In the genomic region with DNA sequence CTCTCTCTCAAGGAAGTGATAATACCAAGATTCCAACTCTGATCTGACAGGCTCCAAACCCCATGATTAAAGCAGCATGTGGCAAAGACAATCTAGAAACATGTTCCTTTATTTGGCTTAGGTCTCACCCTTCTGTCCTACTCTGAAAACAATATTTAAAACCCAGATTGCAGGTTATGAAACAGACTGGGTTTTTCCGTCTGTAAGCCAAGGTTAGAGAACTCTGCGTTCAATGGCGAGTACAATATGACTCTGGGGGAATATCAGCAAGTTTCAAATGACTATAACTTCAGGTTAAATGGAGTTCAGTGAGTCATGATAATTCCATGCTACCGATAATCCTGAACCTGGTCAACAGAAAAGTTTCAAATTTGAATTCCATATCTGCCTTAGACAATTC, we compare ENCODE assay signal across 1 cellular context.
A peak's percentile ranks its signal among the peaks of the same experiment; 100 is the strongest.
TF ChIP-seq lines count a peak whose summit lies in the region.

No MANE protein-coding gene starts in this region.

TF ChIP-seq in GM12878, 131 proteins besides CTCF, POLR2A, EP300 and RAD21 (continued from another document):
- TF ChIP-seq, protein P1, sequence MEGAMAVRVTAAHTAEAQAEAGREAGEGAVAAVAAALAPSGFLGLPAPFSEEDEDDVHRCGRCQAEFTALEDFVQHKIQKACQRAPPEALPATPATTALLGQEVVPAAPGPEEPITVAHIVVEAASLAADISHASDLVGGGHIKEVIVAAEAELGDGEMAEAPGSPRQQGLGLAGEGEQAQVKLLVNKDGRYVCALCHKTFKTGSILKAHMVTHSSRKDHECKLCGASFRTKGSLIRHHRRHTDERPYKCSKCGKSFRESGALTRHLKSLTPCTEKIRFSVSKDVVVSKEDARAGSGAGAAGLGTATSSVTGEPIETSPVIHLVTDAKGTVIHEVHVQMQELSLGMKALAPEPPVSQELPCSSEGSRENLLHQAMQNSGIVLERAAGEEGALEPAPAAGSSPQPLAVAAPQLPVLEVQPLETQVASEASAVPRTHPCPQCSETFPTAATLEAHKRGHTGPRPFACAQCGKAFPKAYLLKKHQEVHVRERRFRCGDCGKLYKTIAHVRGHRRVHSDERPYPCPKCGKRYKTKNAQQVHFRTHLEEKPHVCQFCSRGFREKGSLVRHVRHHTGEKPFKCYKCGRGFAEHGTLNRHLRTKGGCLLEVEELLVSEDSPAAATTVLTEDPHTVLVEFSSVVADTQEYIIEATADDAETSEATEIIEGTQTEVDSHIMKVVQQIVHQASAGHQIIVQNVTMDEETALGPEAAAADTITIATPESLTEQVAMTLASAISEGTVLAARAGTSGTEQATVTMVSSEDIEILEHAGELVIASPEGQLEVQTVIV (IDR thresholded peaks at IDR 0.05; ENCODE audit: borderline replicate concordance, partially characterized antibody), result no peak
- TF ChIP-seq ZBTB11 (CRISPR knock-in tag; IDR thresholded peaks at IDR 0.05) (no peak), RFX5 (IDR thresholded peaks at IDR 0.05; ENCODE audit: low read depth, low read length) (no peak), ZNF217 (IDR thresholded peaks at IDR 0.05) (no peak), ELK1 (IDR thresholded peaks at IDR 0.05; ENCODE audit: low read depth, low read length) (no peak), JUNB (IDR thresholded peaks at IDR 0.05) (peak; percentile 84), MEF2A (IDR thresholded peaks at IDR 0.05; ENCODE audit: insufficient read depth, low read depth, low read length) (0 out of 2 replicates have a peak, but pooled peaks have one; percentile 6), PML (IDR thresholded peaks at IDR 0.05; ENCODE audit: low read length) (no peak), GABPA (IDR thresholded peaks at IDR 0.05; ENCODE audit: low read depth) (no peak)
- TF ChIP-seq, protein P2, sequence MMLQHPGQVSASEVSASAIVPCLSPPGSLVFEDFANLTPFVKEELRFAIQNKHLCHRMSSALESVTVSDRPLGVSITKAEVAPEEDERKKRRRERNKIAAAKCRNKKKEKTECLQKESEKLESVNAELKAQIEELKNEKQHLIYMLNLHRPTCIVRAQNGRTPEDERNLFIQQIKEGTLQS (IDR thresholded peaks at IDR 0.05; ENCODE audit: borderline replicate concordance, extremely low read depth, low read depth, low read length), result no peak
